Comparison of ENCODE assay signal across 24 cellular contexts in the genomic region with DNA sequence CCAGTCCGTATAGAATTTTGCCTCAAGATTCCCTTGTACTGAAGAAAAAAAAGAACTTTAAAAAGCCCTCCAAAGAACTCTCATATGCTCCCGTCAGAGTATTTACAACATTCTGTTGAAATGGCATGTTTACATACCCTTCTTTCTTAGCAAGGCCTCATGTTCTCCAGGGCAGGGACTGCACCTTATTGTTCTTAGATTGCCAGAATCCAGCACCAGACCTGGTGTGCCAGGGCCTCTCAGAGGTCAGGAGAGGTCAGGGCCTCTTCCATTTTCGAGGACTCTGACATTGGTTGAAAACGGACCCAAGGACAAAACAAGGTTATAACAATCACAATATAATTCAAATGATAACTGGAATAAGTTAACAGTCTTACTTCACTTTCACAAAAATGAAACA.
A peak's percentile ranks its signal among the peaks of the same experiment; 100 is the strongest.
DNase-seq lines count a peak whose midpoint lies in the region; ATAC-seq and TF ChIP-seq lines count a peak whose summit lies in the region.
"Had no signal": no experiment of that assay in that cellular context is flagged by ENCODE, and none has a peak within 500 bp of the region (broad histone marks: within the 10 kb centered on the region; RNA-seq: fewer than 3 reads in every experiment).

No MANE protein-coding gene starts in this region.

- POLR2A ChIA-PET in WTC11 (lab: Charles Lee): no interaction called here

- H3K4me1 Mint-ChIP-seq in WTC11 (peaks cover 8% of the 10 kb centered on the region), nephron (peaks cover 13% of the 10 kb centered on the region), neural progenitor cell (peaks cover 20% of the 10 kb centered on the region), GM23338 (peaks cover 3% of the 10 kb centered on the region; the same call in 2 of the 3 replicates)
- H3K4me1 Mint-ChIP-seq: CD14-positive monocyte; CD8-positive, alpha-beta memory T cell had no signal

- no peaks in the 10 kb centered on the region for H4K20me1 ChIP-seq in neural progenitor cell (ENCODE audit: low read depth)
- H4K20me1 ChIP-seq in GM23338 (replicated peaks; ENCODE audit: insufficient read depth): no peaks in the 10 kb centered on the region
- H4K20me1 ChIP-seq: BLaER1 treated with 17β-estradiol and CSF1 and Interleukin-3, amounts not matched to agents 10 nM and 100 nM had no signal

- no peak overlapping the region for H3K4me2 ChIP-seq in neural progenitor cell
- no peak overlapping the region for H3K4me2 ChIP-seq in GM23338
- H3K4me2 ChIP-seq: A549; BLaER1 treated with 17β-estradiol and CSF1 and Interleukin-3, amounts not matched to agents 10 nM and 100 nM had no signal

- CTCF ChIA-PET in WTC11 (lab: Charles Lee): no interaction called here

- H3K27me3 Mint-ChIP-seq in WTC11 (ENCODE audit: low read depth): no peaks in the 10 kb centered on the region; the same call in 1 of the 2 replicates
- H3K27me3 Mint-ChIP-seq in nephron (ENCODE audit: low read depth): peaks cover under 1% of the 10 kb centered on the region
- H3K27me3 Mint-ChIP-seq in neural progenitor cell (ENCODE audit: insufficient read depth, low read depth): peaks cover 5% of the 10 kb centered on the region
- peaks cover 5% of the 10 kb centered on the region for H3K27me3 Mint-ChIP-seq in GM23338 (ENCODE audit: insufficient read depth, low read depth, poor library complexity)

- H3K9me3 Mint-ChIP-seq in WTC11 (no peaks in the 10 kb centered on the region), nephron (peaks cover 6% of the 10 kb centered on the region), neural progenitor cell (peaks cover 6% of the 10 kb centered on the region), GM23338 (no peaks in the 10 kb centered on the region)
- H3K9me3 Mint-ChIP-seq: CD4-positive, alpha-beta T cell had no signal

- no peak overlapping the region for H3K27ac ChIP-seq in neural progenitor cell
- peak overlapping the region; percentile 52 for H3K27ac ChIP-seq in rectal smooth muscle tissue (ENCODE audit: low read depth, low read length)
- no peak overlapping the region for H3K27ac ChIP-seq in SJCRH30
- no peak overlapping the region for H3K27ac ChIP-seq in GM23338 (ENCODE audit: low read depth)
- H3K27ac ChIP-seq: A549; BLaER1 treated with 17β-estradiol and CSF1 and Interleukin-3, amounts not matched to agents 10 nM and 100 nM had no signal

- DNase-seq in WTC11 (ENCODE audit: low spot score): no peak
- DNase-seq in neural progenitor cell (ENCODE audit: low spot score): no peak
- no peak for DNase-seq in SJCRH30
- no peak for DNase-seq in GM19240 (ENCODE audit: insufficient read length, low spot score)
- no peak for DNase-seq in GM23338 (ENCODE audit: low spot score)
- no peak for DNase-seq in left ventricle myocardium superior
- DNase-seq: 8988T; ACHN; AML-193; BE2C; CD4-positive, alpha-beta T cell; CD8-positive, alpha-beta memory T cell; DMS 273 treated with DMSO at 0.1 percent for 48 hours; DMS79; EL; GDM1; H7; HCEC 1CT had no signal

- H3K27ac Mint-ChIP-seq in WTC11 (peak overlapping the region; percentile 43; the same call in 1 of the 2 replicates), nephron (peak overlapping the region in 2 of 3 experiments; percentile 32 to 70), neural progenitor cell (peak overlapping the region; percentile 43), GM23338 (no peak overlapping the region)
- H3K27ac Mint-ChIP-seq: CD4-positive, alpha-beta T cell; CD8-positive, alpha-beta memory T cell had no signal

- H3K79me2 ChIP-seq in neural progenitor cell (ENCODE audit: low read depth) (no peaks in the 10 kb centered on the region), GM23338 (replicated peaks; ENCODE audit: insufficient read depth) (no peaks in the 10 kb centered on the region)

- H3K36me3 Mint-ChIP-seq in WTC11: no peaks in the 10 kb centered on the region
- H3K36me3 Mint-ChIP-seq in nephron (ENCODE audit: low read depth): no peaks in the 10 kb centered on the region
- H3K36me3 Mint-ChIP-seq in neural progenitor cell: no peaks in the 10 kb centered on the region
- H3K36me3 Mint-ChIP-seq in GM23338 (ENCODE audit: low read depth): no peaks in the 10 kb centered on the region
- H3K36me3 Mint-ChIP-seq: CD14-positive monocyte; CD8-positive, alpha-beta memory T cell had no signal

- no peak for ATAC-seq in WTC11
- no peak for ATAC-seq in GM23338
- ATAC-seq in left ventricle myocardium superior: no peak
- ATAC-seq: A549, GM12878 had no signal

- H3K9ac ChIP-seq in neural progenitor cell: no peak overlapping the region
- no peak overlapping the region for H3K9ac ChIP-seq in rectal smooth muscle tissue (ENCODE audit: low read length)
- H3K9ac ChIP-seq: BLaER1 treated with 17β-estradiol and CSF1 and Interleukin-3, amounts not matched to agents 10 nM and 100 nM had no signal

- no peak overlapping the region for H3K4me3 Mint-ChIP-seq in WTC11
- H3K4me3 Mint-ChIP-seq in nephron: no peak overlapping the region
- no peak overlapping the region for H3K4me3 Mint-ChIP-seq in neural progenitor cell
- no peak overlapping the region for H3K4me3 Mint-ChIP-seq in GM23338
- H3K4me3 Mint-ChIP-seq: CD14-positive monocyte; CD4-positive, alpha-beta T cell; CD8-positive, alpha-beta memory T cell had no signal

- H3K4me1 ChIP-seq in neural progenitor cell (peaks cover 8% of the 10 kb centered on the region), rectal smooth muscle tissue (ENCODE audit: control insufficient read depth, insufficient read depth, low read length) (peaks cover 2% of the 10 kb centered on the region), SJCRH30 (no peaks in the 10 kb centered on the region), GM23338 (ENCODE audit: insufficient read depth) (no peaks in the 10 kb centered on the region)
- H3K4me1 ChIP-seq: A549 had no signal

- H3K27me3 ChIP-seq in neural progenitor cell (no peaks in the 10 kb centered on the region), rectal smooth muscle tissue (ENCODE audit: control insufficient read depth, insufficient read depth, low read length) (no peaks in the 10 kb centered on the region), SJCRH30 (no peaks in the 10 kb centered on the region), GM23338 (ENCODE audit: insufficient read depth) (no peaks in the 10 kb centered on the region)
- H3K27me3 ChIP-seq: BE2C; BLaER1 treated with 17β-estradiol and CSF1 and Interleukin-3, amounts not matched to agents 10 nM and 100 nM had no signal

- H3K9me2 ChIP-seq in GM23338 (ENCODE audit: insufficient read depth): peaks cover 6% of the 10 kb centered on the region; the same call in 1 of the 2 replicates

- intact Hi-C loops in left ventricle myocardium superior (cut with micrococcal nuclease): no loop called here

- no peak for TF ChIP-seq CTCF in WTC11 (IDR thresholded peaks at IDR 0.05)
- TF ChIP-seq CTCF in nephron (IDR thresholded peaks at IDR 0.05; ENCODE audit: unreplicated experiment in 3 of 3): no peak
- TF ChIP-seq CTCF in neural progenitor cell (IDR thresholded peaks at IDR 0.05): no peak
- TF ChIP-seq CTCF in GM23338 (conservative IDR thresholded peaks at IDR 0.05; ENCODE audit: low read depth in 2 of 2): no peak

- no peak overlapping the region for H3K4me3 ChIP-seq in neural progenitor cell
- no peak overlapping the region for H3K4me3 ChIP-seq in rectal smooth muscle tissue (ENCODE audit: low read length)
- H3K4me3 ChIP-seq in SJCRH30: no peak overlapping the region
- H3K4me3 ChIP-seq in GM23338: no peak overlapping the region
- H3K4me3 ChIP-seq: A549; BLaER1 treated with 17β-estradiol and CSF1 and Interleukin-3, amounts not matched to agents 10 nM and 100 nM; GM12878 had no signal

- H3K9me3 ChIP-seq in neural progenitor cell (ENCODE audit: low read depth) (no peaks in the 10 kb centered on the region), SJCRH30 (replicated peaks) (no peaks in the 10 kb centered on the region)
- H3K9me3 ChIP-seq: A549, BE2C had no signal

- H3F3A ChIP-seq in neural progenitor cell (ENCODE audit: low read depth) (no peaks in the 10 kb centered on the region), GM23338 (replicated peaks; ENCODE audit: low read depth) (no peaks in the 10 kb centered on the region)

- no peak overlapping the region for H2AFZ ChIP-seq in neural progenitor cell (replicated peaks)
- H2AFZ ChIP-seq in GM23338: no peak overlapping the region

- H3K36me3 ChIP-seq in neural progenitor cell (no peaks in the 10 kb centered on the region), rectal smooth muscle tissue (ENCODE audit: control insufficient read depth, insufficient read depth, low read length) (no peaks in the 10 kb centered on the region), SJCRH30 (no peaks in the 10 kb centered on the region), GM23338 (ENCODE audit: insufficient read depth) (no peaks in the 10 kb centered on the region)
- H3K36me3 ChIP-seq: BE2C; BLaER1 treated with 17β-estradiol and CSF1 and Interleukin-3, amounts not matched to agents 10 nM and 100 nM had no signal

TF ChIP-seq in WTC11, 78 proteins besides CTCF, POLR2A, EP300 and RAD21 (continues in another document):
- TF ChIP-seq ATF1 (CRISPR knock-in tag; IDR thresholded peaks at IDR 0.05): no peak
- TF ChIP-seq JAZF1 (CRISPR knock-in tag; IDR thresholded peaks at IDR 0.05): no peak

TF ChIP-seq in GM23338, 12 proteins besides CTCF, POLR2A, EP300 and RAD21:
- no peak for TF ChIP-seq CREB1 (CRISPR knock-in tag; IDR thresholded peaks at IDR 0.05; ENCODE audit: low read depth)
- no peak for TF ChIP-seq EZH2phosphoT487 (IDR thresholded peaks at IDR 0.05; ENCODE audit: unreplicated experiment)
